ENCODE assay signal across 17 cellular contexts in the genomic region with DNA sequence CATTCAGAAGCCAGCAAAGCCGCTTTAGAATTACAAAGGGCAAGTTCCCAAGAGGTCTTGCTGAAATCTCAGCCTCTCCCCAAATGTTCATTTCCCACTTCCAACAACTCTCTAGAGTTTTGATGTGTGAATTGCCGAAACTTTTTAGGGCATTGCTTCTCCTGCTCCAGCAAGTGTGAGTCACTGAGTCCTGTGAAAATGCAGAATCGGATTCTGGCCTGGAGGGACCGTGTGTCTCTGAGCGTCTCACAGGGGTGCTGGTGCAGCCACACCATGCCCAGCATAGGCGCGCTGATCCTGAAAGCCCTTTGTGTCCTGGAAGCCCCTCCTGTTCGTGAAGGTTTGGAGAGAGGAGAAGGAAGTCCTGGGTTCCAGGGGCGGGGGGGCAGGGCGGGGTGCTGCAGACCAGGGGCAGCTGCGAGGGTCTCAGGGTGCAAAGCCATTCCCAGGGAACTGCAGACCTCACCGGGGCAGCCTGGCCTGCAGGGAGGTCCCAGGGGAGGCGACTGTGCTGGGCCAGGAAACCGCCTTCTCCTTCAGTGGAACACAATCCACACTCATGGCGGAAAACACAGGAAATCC. TPM values are rescaled to one million over a fixed set of nuclear protein-coding genes. Genes with fewer than 3 reads are reported as not detected.
DNase-seq lines count a peak whose midpoint lies in the region; FAIRE-seq and TF ChIP-seq lines count a peak whose summit lies in the region.
"Had no signal": no experiment of that assay in that cellular context is flagged by ENCODE, and none has a peak within 500 bp of the region (broad histone marks: within the 10 kb centered on the region; RNA-seq: fewer than 3 reads in every experiment).

No MANE protein-coding gene starts in this region.

- H3K27me3 ChIP-seq in iPS-15b (ENCODE audit: control insufficient read depth, insufficient read depth, low read length) (no peaks in the 10 kb centered on the region), skeletal muscle tissue (ENCODE audit: control insufficient read depth in 3 of 3, insufficient read depth in 3 of 3, low read length in 3 of 3) (no peaks in the 10 kb centered on the region), spleen (replicated peaks in 1 of 7) (peaks cover 0 to 23% (median 0%) of the 10 kb centered on the region in 7 donors)

- TF ChIP-seq CTCF in spleen (IDR thresholded peaks at IDR 0.05 in 8 of 11, conservative IDR thresholded peaks at IDR 0.05 in 3 of 11): no peak

- H3K9me3 ChIP-seq in iPS-15b (ENCODE audit: control insufficient read depth, insufficient read depth, low read length) (no peaks in the 10 kb centered on the region), skeletal muscle tissue (ENCODE audit: control insufficient read depth in 3 of 3, low read length in 3 of 3) (no peaks in the 10 kb centered on the region), spleen (peaks cover 0 to 5% (median 0%) of the 10 kb centered on the region in 8 donors)

- 51 to 70% (median 55%) methylated on average over 13 to 15 of the region's 15 CpGs for WGBS in spleen, 5 donors

- H3K4me3 ChIP-seq in iPS-15b (ENCODE audit: low read depth, low read length): peak overlapping the region; percentile 5
- no peak overlapping the region for H3K4me3 ChIP-seq in skeletal muscle tissue (ENCODE audit: low read length in 3 of 3)
- H3K4me3 ChIP-seq in spleen: no peak overlapping the region

- peak; percentile 34 for DNase-seq in HCEC 1CT
- DNase-seq in astrocyte of the hippocampus (ENCODE audit: low read depth, low spot score): peak; percentile 46
- DNase-seq in dedifferentiated amniotic fluid mesenchymal stem cell (ENCODE audit: extremely low spot score): no peak
- DNase-seq in HTR-8/SVneo (ENCODE audit: insufficient read length, low spot score): no peak
- DNase-seq in NCI-H146 (lab: John Stamatoyannopoulos, UW): no peak
- DNase-seq in spleen: no peak
- DNase-seq: activated gamma-delta T cell treated with Interleukin-2 at 50 U/mL for 16 hours, Caco-2, cerebellar nuclear complex, KG1, NCI-H187 treated with DMSO at 0.1 percent for 48 hours, NCI-H748 treated with DMSO at 0.1 percent for 48 hours, SHP77 had no signal

- H3K27ac ChIP-seq in skeletal muscle tissue (ENCODE audit: low read depth, low read length): peak overlapping the region; percentile 44
- peak overlapping the region in 1 of 8 donors; percentile 13 for H3K27ac ChIP-seq in spleen

- no peak for FAIRE-seq in HTR-8/SVneo (lab: Jason Lieb, UNC)
- FAIRE-seq: islet of Langerhans, TTC549 had no signal

- no peak for TF ChIP-seq POLR2A in spleen (IDR thresholded peaks at IDR 0.05)

- H3K4me1 ChIP-seq in iPS-15b (ENCODE audit: control insufficient read depth, insufficient read depth, low read length) (peaks cover 7% of the 10 kb centered on the region), skeletal muscle tissue (ENCODE audit: control insufficient read depth in 3 of 3, insufficient read depth in 3 of 3, low read length in 3 of 3) (peaks cover 40 to 51% (median 48%) of the 10 kb centered on the region in 3 donors), spleen (peaks cover 0 to 43% (median 16%) of the 10 kb centered on the region in 6 donors)
- H3K4me1 ChIP-seq: Caco-2 had no signal

- H3K36me3 ChIP-seq in iPS-15b (ENCODE audit: control insufficient read depth, insufficient read depth, low read length) (no peaks in the 10 kb centered on the region), skeletal muscle tissue (ENCODE audit: control insufficient read depth in 3 of 3, insufficient read depth in 3 of 3, low read length in 3 of 3) (no peaks in the 10 kb centered on the region), spleen (no peaks in the 10 kb centered on the region)

- no peak overlapping the region for H3K9ac ChIP-seq in iPS-15b (ENCODE audit: low read depth, low read length)
- no peak overlapping the region for H3K9ac ChIP-seq in skeletal muscle tissue (ENCODE audit: low read depth in 1 of 3, low read length in 3 of 3)

- intact Hi-C loops in spleen (cut with DNase I; ENCODE audit: low total_unique reads): no loop called here

RNA-seq across cellular contexts. Expression of a gene that starts 43.7 kb away (rescaled TPM):
- total RNA-seq in skeletal muscle tissue (16.2 TPM), spleen (10 to 100 TPM; 26.0 to 50.8 (median 34.7) TPM)
- polyA plus RNA-seq in spleen: 10 to 100 TPM in 2 of 3 donors, 1 to 10 TPM in 1; 9.1 to 16.9 (median 13.9) TPM

Comparison
In these comparisons a context has a peak if more than half of its experiments do, and no peak if none do; other contexts are left out.
1. DNase-seq: peak in HCEC 1CT (single experiment) and astrocyte of the hippocampus (single experiment); none in dedifferentiated amniotic fluid mesenchymal stem cell (single experiment), HTR-8/SVneo (single experiment), NCI-H146 (single experiment) and spleen (single experiment).